ENCODE assay signal across 8 cellular contexts in the genomic region with DNA sequence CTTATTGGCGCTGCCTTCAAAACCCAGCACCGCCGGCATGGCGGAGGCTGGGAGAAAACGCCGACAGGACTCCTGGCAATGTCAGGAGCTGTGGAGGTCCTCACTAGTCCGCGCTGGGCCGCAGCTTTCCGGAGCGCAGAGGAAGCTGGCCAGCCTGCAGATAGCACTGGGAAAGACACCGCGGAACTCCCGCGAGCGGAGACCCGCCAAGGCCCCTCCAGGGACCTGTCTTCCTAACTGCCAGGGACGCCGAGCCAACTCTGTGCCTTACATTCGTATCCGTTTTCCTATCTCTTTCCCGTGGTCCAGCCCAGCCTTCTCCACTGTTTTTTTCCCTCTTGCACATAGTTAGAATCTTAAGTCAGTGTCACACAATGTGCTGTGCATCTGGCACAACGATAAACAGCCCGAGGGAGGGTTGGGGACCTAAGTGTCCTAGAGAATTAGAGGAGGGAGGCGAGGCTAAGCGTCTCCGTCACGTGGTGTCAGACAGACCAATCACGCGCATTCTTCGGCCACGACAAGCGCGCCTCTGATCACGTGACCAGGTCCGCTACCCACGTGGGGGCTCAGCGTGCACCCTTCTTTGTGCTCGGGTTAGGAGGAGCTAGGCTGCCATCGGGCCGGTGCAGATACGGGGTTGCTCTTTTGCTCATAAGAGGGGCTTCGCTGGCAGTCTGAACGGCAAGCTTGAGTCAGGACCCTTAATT. TPM values are rescaled to one million over a fixed set of nuclear protein-coding genes. Genes with fewer than 3 reads are reported as not detected.
DNase-seq lines count a peak whose midpoint lies in the region; ATAC-seq and TF ChIP-seq lines count a peak whose summit lies in the region.

A gene (plus strand): TSS at position 582 of the 710 bp plus-strand sequence. CDS start 420 bp downstream, outside the sequence.
A gene (minus strand): TSS at position 168 of the 710 bp plus-strand sequence. CDS start 129 bp downstream, at position 39.

- H3K27ac ChIP-seq in osteoblast (ENCODE audit: low read depth, low read length) (peak within 1 kb of the TSS; percentile 92), thoracic aorta (peak within 1 kb of the TSS; percentile 87 to 91)

- H3K36me3 Mint-ChIP-seq in activated naive CD8-positive, alpha-beta T cell treated with anti-CD3 and anti-CD28 coated beads for 36 hours, result peaks cover 16% of the 10 kb centered on the region
- no peaks in the 10 kb centered on the region for H3K36me3 Mint-ChIP-seq in glutamatergic neuron (ENCODE audit: unreplicated experiment)

- H3K4me3 Mint-ChIP-seq in activated naive CD8-positive, alpha-beta T cell treated with anti-CD3 and anti-CD28 coated beads for 36 hours, result peak within 1 kb of the TSS; percentile 63
- H3K4me3 Mint-ChIP-seq in glutamatergic neuron (ENCODE audit: unreplicated experiment), result no peak within 1 kb of the TSS

- peaks cover 21% of the 10 kb centered on the region for H3K4me1 Mint-ChIP-seq in activated naive CD8-positive, alpha-beta T cell treated with anti-CD3 and anti-CD28 coated beads for 36 hours
- peaks cover 16% of the 10 kb centered on the region for H3K4me1 Mint-ChIP-seq in glutamatergic neuron (ENCODE audit: low read depth, unreplicated experiment)

- peak within 1 kb of the TSS; percentile 92 for H3K4me2 ChIP-seq in osteoblast (ENCODE audit: insufficient read depth, low read length)

- H4K20me1 ChIP-seq in osteoblast (ENCODE audit: insufficient read depth, low read length), result peaks cover 2% of the 10 kb centered on the region

- H2AFZ ChIP-seq in osteoblast (ENCODE audit: low read length), result peak within 1 kb of the TSS; percentile 92

- no peaks in the 10 kb centered on the region for H3K9me3 ChIP-seq in osteoblast (ENCODE audit: low read depth, low read length)
- H3K9me3 ChIP-seq in thoracic aorta, result no peaks in the 10 kb centered on the region

- no peaks in the 10 kb centered on the region for H3K27me3 ChIP-seq in osteoblast (ENCODE audit: insufficient read depth, low read length)
- H3K27me3 ChIP-seq in thoracic aorta (replicated peaks; ENCODE audit: insufficient read depth), result no peaks in the 10 kb centered on the region

- no peaks in the 10 kb centered on the region for H3K9me3 Mint-ChIP-seq in activated naive CD8-positive, alpha-beta T cell treated with anti-CD3 and anti-CD28 coated beads for 36 hours
- H3K9me3 Mint-ChIP-seq in glutamatergic neuron (ENCODE audit: unreplicated experiment), result peaks cover 6% of the 10 kb centered on the region

- peak; percentile 96 for DNase-seq in GM10248 (ENCODE audit: extremely low spot score)
- peak; percentile 99 for DNase-seq in NCI-H1105 (lab: John Stamatoyannopoulos, UW)
- peak; percentile 86 for DNase-seq in SKM-1 treated with dmso at 0.1 percent for 144 hours (lab: John Stamatoyannopoulos, UW; ENCODE audit: unreplicated experiment)
- peak; percentile 96 for DNase-seq in activated naive CD8-positive, alpha-beta T cell treated with anti-CD3 and anti-CD28 coated beads for 36 hours
- peak; percentile 98 for DNase-seq in glutamatergic neuron
- peak; percentile 98 for DNase-seq in osteoblast (ENCODE audit: insufficient read length, low spot score, missing footprints)
- peak; percentile 94 for DNase-seq in thoracic aorta (ENCODE audit: low spot score)

- H3K4me1 ChIP-seq in osteoblast (ENCODE audit: insufficient read depth, low read length) (peaks cover 20% of the 10 kb centered on the region), thoracic aorta (ENCODE audit: control insufficient read depth in 1 of 2, low read depth in 2 of 2) (peaks cover 23 to 27% of the 10 kb centered on the region in 2 donors)

- H3K36me3 ChIP-seq in osteoblast (ENCODE audit: insufficient read depth, low read length) (peaks cover 54% of the 10 kb centered on the region), thoracic aorta (peaks cover 40% of the 10 kb centered on the region)

- TF ChIP-seq CTCF in GM10248 (IDR thresholded peaks at IDR 0.05; ENCODE audit: control extremely low read depth, extremely low read depth, low read depth, missing control alignments) (no peak), glutamatergic neuron (IDR thresholded peaks at IDR 0.05; ENCODE audit: partially characterized antibody, unreplicated experiment) (no peak), osteoblast (IDR thresholded peaks at IDR 0.05; ENCODE audit: extremely low read depth, low read depth, low read length) (no peak), thoracic aorta (IDR thresholded peaks at IDR 0.05) (no peak)

- ATAC-seq in HG02623 (IDR thresholded peaks at IDR 0.05; ENCODE audit: unreplicated experiment) (peak; percentile 89), thoracic aorta (ENCODE audit: insufficient number of reproducible peaks, low FRiP score, low read depth) (peak; percentile 91)

- peak within 1 kb of the TSS; percentile 84 for H3K4me3 ChIP-seq in osteoblast (ENCODE audit: insufficient read depth, low read length)
- peak within 1 kb of the TSS; percentile 88 for H3K4me3 ChIP-seq in thoracic aorta

- H3K27ac Mint-ChIP-seq in activated naive CD8-positive, alpha-beta T cell treated with anti-CD3 and anti-CD28 coated beads for 36 hours, result no peak within 1 kb of the TSS
- H3K27ac Mint-ChIP-seq in glutamatergic neuron (ENCODE audit: unreplicated experiment), result no peak within 1 kb of the TSS

- peaks cover 57% of the 10 kb centered on the region for H3K79me2 ChIP-seq in osteoblast (ENCODE audit: insufficient read depth, low read length)

- H3K27me3 Mint-ChIP-seq in activated naive CD8-positive, alpha-beta T cell treated with anti-CD3 and anti-CD28 coated beads for 36 hours, result no peaks in the 10 kb centered on the region
- H3K27me3 Mint-ChIP-seq in glutamatergic neuron (ENCODE audit: unreplicated experiment), result no peaks in the 10 kb centered on the region

- POLR2A ChIA-PET in GM10248 (lab: Yijun Ruan, JAX), result interaction anchor here (0.7 to 2.0 kb wide), 5 partner anchors 13 to 112 kb away, joined by 4 to 13 read pairs (median 5); a partner anchor contains a TSS

- CTCF ChIA-PET in GM10248 (lab: Yijun Ruan, JAX), result interaction anchor here (1.1 to 5.4 kb wide), 5 partner anchors 9 to 155 kb away, joined by 3 to 39 read pairs (median 5); no protein-coding TSS in a partner anchor

RNA-seq across cellular contexts. Expression of the first gene that starts in this region (rescaled TPM):
- 100 to 1,000 TPM; 253 to 277 TPM for total RNA-seq in activated naive CD8-positive, alpha-beta T cell treated with anti-CD3 and anti-CD28 coated beads for 36 hours
- total RNA-seq in glutamatergic neuron (ENCODE audit: unreplicated experiment), result 265 TPM
- total RNA-seq in osteoblast, result 66.0 and 74.9 TPM in 2 replicates
- total RNA-seq in thoracic aorta, result 10 to 100 TPM; 45.9 to 85.6 TPM

RNA-seq across cellular contexts. Expression of the second gene that starts in this region (rescaled TPM):
- total RNA-seq in activated naive CD8-positive, alpha-beta T cell treated with anti-CD3 and anti-CD28 coated beads for 36 hours, result 10 to 100 TPM; 59.0 to 59.2 TPM
- total RNA-seq in glutamatergic neuron (ENCODE audit: unreplicated experiment), result 65.0 TPM
- total RNA-seq in osteoblast, result 36.8 and 47.8 TPM in 2 replicates
- total RNA-seq in thoracic aorta, result 100 to 1,000 TPM in 1 of 2 donors, 10 to 100 TPM in 1; 66.2 to 108 TPM

Comparison
In these comparisons a context has a peak if more than half of its experiments do, and no peak if none do; other contexts are left out.
1. Peak in every context shown above with its lines: DNase-seq, ATAC-seq, H3K4me3 ChIP-seq and H3K27ac ChIP-seq.